In genomic region chr9:92954078-92954861, GRCh38 we compare ENCODE assay signal across 8 cellular contexts. TPM values are rescaled to one million over a fixed set of nuclear protein-coding genes. Genes with fewer than 3 reads are reported as not detected.
DNase-seq lines count a peak whose midpoint lies in the region; ATAC-seq and TF ChIP-seq lines count a peak whose summit lies in the region.

No MANE protein-coding gene starts in this region.

- no peaks in the 10 kb centered on the region for H3K36me3 ChIP-seq in CD4-positive, alpha-beta memory T cell (ENCODE audit: insufficient read depth, low read length)

- peaks cover 0 to 9% of the 10 kb centered on the region in 2 donors for H3K36me3 Mint-ChIP-seq in CD4-positive, alpha-beta memory T cell
- no peaks in the 10 kb centered on the region for H3K36me3 Mint-ChIP-seq in neural crest cell (ENCODE audit: low read depth)
- no peaks in the 10 kb centered on the region for H3K36me3 Mint-ChIP-seq in osteocyte (ENCODE audit: unreplicated experiment)

- H3K27ac ChIP-seq in CD4-positive, alpha-beta memory T cell (ENCODE audit: low read depth, low read length), result peak overlapping the region; percentile 75

- DNase-seq in CD4-positive, alpha-beta memory T cell, result peak; percentile 87 to 95 (median 90)
- peak; percentile 59 to 88 (median 76) for DNase-seq in T-helper 1 cell
- peak; percentile 62 for DNase-seq in astrocyte of the hippocampus (ENCODE audit: low read depth, low spot score)
- no peak for DNase-seq in neural crest cell (ENCODE audit: low read depth, low spot score)
- no peak for DNase-seq in osteocyte (ENCODE audit: extremely low spot score, unreplicated experiment)
- DNase-seq in AG08396 (ENCODE audit: low spot score), result no peak
- no peak for DNase-seq in GM03348 (ENCODE audit: low spot score)

- no peaks in the 10 kb centered on the region for H3K27me3 Mint-ChIP-seq in CD4-positive, alpha-beta memory T cell
- H3K27me3 Mint-ChIP-seq in neural crest cell (ENCODE audit: low read depth), result no peaks in the 10 kb centered on the region
- H3K27me3 Mint-ChIP-seq in osteocyte (ENCODE audit: unreplicated experiment), result peaks cover 28% of the 10 kb centered on the region

- intact Hi-C loops in CD4-positive, alpha-beta memory T cell (cut with micrococcal nuclease), result loop anchor here (1.0 to 2.0 kb wide), 4 partner anchors 10 to 237 kb away; partner anchors contain the start of gene ZNF484

- no peaks in the 10 kb centered on the region for H3K9me3 ChIP-seq in CD4-positive, alpha-beta memory T cell (ENCODE audit: control insufficient read depth in 1 of 2, low read length in 2 of 2)

- no peaks in the 10 kb centered on the region for H3K9me3 Mint-ChIP-seq in CD4-positive, alpha-beta memory T cell
- H3K9me3 Mint-ChIP-seq in neural crest cell (no peaks in the 10 kb centered on the region), osteocyte (ENCODE audit: unreplicated experiment) (no peaks in the 10 kb centered on the region)

- H3K4me1 Mint-ChIP-seq in CD4-positive, alpha-beta memory T cell, result peaks cover 65 to 91% (median 78%) of the 10 kb centered on the region in 4 donors
- H3K4me1 Mint-ChIP-seq in neural crest cell (peaks cover 14% of the 10 kb centered on the region), osteocyte (ENCODE audit: unreplicated experiment) (no peaks in the 10 kb centered on the region)

- H3K4me3 ChIP-seq in CD4-positive, alpha-beta memory T cell (ENCODE audit: low read length in 2 of 2), result peak overlapping the region; percentile 49 to 57

- peak; percentile 62 for ATAC-seq in HG02981 (IDR thresholded peaks at IDR 0.05; ENCODE audit: unreplicated experiment)

- POLR2A ChIA-PET in CD4-positive, alpha-beta memory T cell (lab: Charles Lee; ENCODE audit: partially characterized antibody), result interaction anchor here (0.7 to 11.3 kb wide), 40 partner anchors 11 to 612 kb away, joined by 3 to 304 read pairs (median 5); partner anchors contain the start of genes FAM120AOS and NINJ1

- peak overlapping the region; percentile 89 to 100 (median 99) for H3K27ac Mint-ChIP-seq in CD4-positive, alpha-beta memory T cell
- H3K27ac Mint-ChIP-seq in neural crest cell (ENCODE audit: unreplicated experiment), result peak overlapping the region; percentile 20
- H3K27ac Mint-ChIP-seq in osteocyte (ENCODE audit: unreplicated experiment), result no peak overlapping the region

- no peak for TF ChIP-seq CTCF in neural crest cell (conservative IDR thresholded peaks at IDR 0.05)
- no peak for TF ChIP-seq CTCF in osteocyte (IDR thresholded peaks at IDR 0.05)

- CTCF ChIA-PET in CD4-positive, alpha-beta memory T cell (lab: Charles Lee; ENCODE audit: partially characterized antibody), result interaction anchor here (0.7 to 3.3 kb wide), 20 partner anchors 9 to 612 kb away, joined by 3 to 30 read pairs (median 6); no protein-coding TSS in a partner anchor

- peaks cover 91% of the 10 kb centered on the region for H3K4me1 ChIP-seq in CD4-positive, alpha-beta memory T cell (ENCODE audit: insufficient read depth, low read length)

- peak overlapping the region; percentile 86 to 92 (median 88) for H3K4me3 Mint-ChIP-seq in CD4-positive, alpha-beta memory T cell
- H3K4me3 Mint-ChIP-seq in neural crest cell (no peak overlapping the region), osteocyte (ENCODE audit: unreplicated experiment) (no peak overlapping the region)

- no peaks in the 10 kb centered on the region for H3K27me3 ChIP-seq in CD4-positive, alpha-beta memory T cell (ENCODE audit: insufficient read depth, low read length)

RNA-seq across cellular contexts. Expression of gene FGD3, which starts 6.9 kb away (rescaled TPM):
- total RNA-seq in CD4-positive, alpha-beta memory T cell, result 100 to 1,000 TPM; 256 to 272 TPM
- polyA plus RNA-seq in CD4-positive, alpha-beta memory T cell, result 100 to 1,000 TPM in 1 of 2 donors, 10 to 100 TPM in 1; 52.7 to 146 TPM
- 3.7 and 4.1 TPM in 2 replicates for total RNA-seq in neural crest cell
- total RNA-seq in osteocyte, result not detected in 2 replicates

Comparison
In these comparisons a context has a peak if more than half of its experiments do, and no peak if none do; other contexts are left out.
1. DNase-seq: peak in CD4-positive, alpha-beta memory T cell (5 of 5), T-helper 1 cell (5 of 5) and astrocyte of the hippocampus (single experiment); none in neural crest cell (single experiment), osteocyte (single experiment), AG08396 (single experiment) and GM03348 (single experiment).
2. H3K4me3 Mint-ChIP-seq: peak in CD4-positive, alpha-beta memory T cell (8 of 8); none in neural crest cell (single experiment) and osteocyte (single experiment).
3. RNA of gene FGD3, which starts 6.9 kb away (total RNA-seq): 256 to 272 TPM in CD4-positive, alpha-beta memory T cell; 3.7 to 4.1 TPM in neural crest cell and not detected in osteocyte; every median in the first group is over 10 times any median in the second.